ENCODE assay signal across 1 cellular context in the genomic region with DNA sequence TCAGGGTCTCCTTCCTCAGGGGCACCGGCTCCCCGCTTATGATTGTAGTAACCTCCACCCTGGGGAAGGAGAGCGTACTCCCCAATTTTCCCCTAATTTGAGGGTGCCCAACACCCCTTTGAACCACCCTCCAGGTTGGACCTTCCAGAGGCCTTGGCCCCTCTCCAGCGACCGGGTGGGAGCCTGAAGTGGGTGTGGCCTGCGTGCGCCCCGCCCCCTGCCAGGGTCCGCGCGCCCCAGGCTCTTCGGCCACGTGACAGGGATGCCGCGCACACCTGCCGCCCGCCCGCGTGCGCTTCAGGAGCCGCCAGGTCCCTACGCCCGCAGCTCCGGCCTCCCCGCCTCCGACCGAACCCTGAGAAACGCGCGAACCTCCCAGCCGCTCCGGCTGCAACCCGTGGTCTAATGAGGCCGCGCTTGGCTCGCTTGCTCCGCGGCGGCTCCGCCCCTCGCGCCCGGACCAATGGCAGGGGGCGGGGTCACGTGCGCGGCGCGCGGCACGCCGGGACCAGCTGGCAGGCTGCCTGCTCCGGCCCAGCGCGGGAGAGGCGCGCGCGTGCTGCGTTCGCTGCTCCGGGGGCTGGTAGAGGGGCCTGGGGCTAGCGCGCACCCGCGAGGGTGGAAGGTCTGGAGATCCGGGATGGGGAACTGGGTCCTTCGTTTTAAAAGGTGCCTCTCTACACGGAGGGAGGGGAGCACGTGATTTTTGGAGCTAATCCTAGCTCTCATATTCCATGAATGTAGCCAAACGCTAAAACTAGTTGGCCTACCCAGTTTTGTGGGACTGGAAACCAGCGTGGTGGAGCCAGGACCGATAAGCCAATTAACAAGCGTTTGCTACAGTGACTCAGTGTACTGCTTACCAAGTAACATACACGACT.
TF ChIP-seq lines count a peak whose summit lies in the region.

A gene (minus strand): TSS at position 404 of the 881 bp plus-strand sequence. CDS start 618 bp downstream, outside the sequence.

TF ChIP-seq in HepG2, 621 proteins besides CTCF, POLR2A, EP300 and RAD21 (continued from another document and continues in another):
- TF ChIP-seq RXRB (CRISPR knock-in tag; IDR thresholded peaks at IDR 0.05; ENCODE audit: borderline replicate concordance) (no peak), ERF (CRISPR knock-in tag; IDR thresholded peaks at IDR 0.05) (peak; percentile 92), SOX5 (CRISPR knock-in tag; IDR thresholded peaks at IDR 0.05; ENCODE audit: borderline replicate concordance) (peak; percentile 24; the same call in 1 of the 2 replicates), KLF15 (CRISPR knock-in tag; IDR thresholded peaks at IDR 0.05; ENCODE audit: borderline replicate concordance) (peak; percentile 88; the same call in 1 of the 2 replicates), PHF21A (CRISPR knock-in tag; IDR thresholded peaks at IDR 0.05) (peak; percentile 73), SCMH1 (CRISPR knock-in tag; IDR thresholded peaks at IDR 0.05; ENCODE audit: borderline replicate concordance) (no peak), KLF12 (CRISPR knock-in tag; IDR thresholded peaks at IDR 0.05; ENCODE audit: borderline replicate concordance) (peak; percentile 91), ARNT (IDR thresholded peaks at IDR 0.05) (no peak), CBFB (CRISPR knock-in tag; IDR thresholded peaks at IDR 0.05) (peak; percentile 69), HNRNPL (IDR thresholded peaks at IDR 0.05; ENCODE audit: low read depth, low read length) (no peak), ZNF773 (CRISPR knock-in tag; IDR thresholded peaks at IDR 0.05; ENCODE audit: borderline replicate concordance) (no peak; the same call in 1 of the 2 replicates), ZNF749 (CRISPR knock-in tag; IDR thresholded peaks at IDR 0.05; ENCODE audit: borderline replicate concordance) (peak; percentile 98), ZNF10 (CRISPR knock-in tag; IDR thresholded peaks at IDR 0.05; ENCODE audit: borderline replicate concordance, low read depth) (no peak), ETV5 (CRISPR knock-in tag; IDR thresholded peaks at IDR 0.05; ENCODE audit: borderline replicate concordance) (no peak), POLR2G (IDR thresholded peaks at IDR 0.05; ENCODE audit: low read depth, low read length) (peak; percentile 90), JARID2 (CRISPR knock-in tag; IDR thresholded peaks at IDR 0.05; ENCODE audit: insufficient replicate concordance) (no peak), MAFG (CRISPR knock-in tag; IDR thresholded peaks at IDR 0.05) (no peak), IRX3 (CRISPR knock-in tag; IDR thresholded peaks at IDR 0.05; ENCODE audit: borderline replicate concordance, low read depth) (peak; percentile 99), ZNF780A (CRISPR knock-in tag; IDR thresholded peaks at IDR 0.05) (no peak), ZFYVE20 (CRISPR knock-in tag; IDR thresholded peaks at IDR 0.05; ENCODE audit: borderline replicate concordance, low read depth) (peak; percentile 87; the same call in 1 of the 2 replicates), ZNF547 (CRISPR knock-in tag; IDR thresholded peaks at IDR 0.05) (peak; percentile 96), CENPT (CRISPR knock-in tag; IDR thresholded peaks at IDR 0.05; ENCODE audit: low read depth) (peak; percentile 99)
- TF ChIP-seq, protein P1, sequence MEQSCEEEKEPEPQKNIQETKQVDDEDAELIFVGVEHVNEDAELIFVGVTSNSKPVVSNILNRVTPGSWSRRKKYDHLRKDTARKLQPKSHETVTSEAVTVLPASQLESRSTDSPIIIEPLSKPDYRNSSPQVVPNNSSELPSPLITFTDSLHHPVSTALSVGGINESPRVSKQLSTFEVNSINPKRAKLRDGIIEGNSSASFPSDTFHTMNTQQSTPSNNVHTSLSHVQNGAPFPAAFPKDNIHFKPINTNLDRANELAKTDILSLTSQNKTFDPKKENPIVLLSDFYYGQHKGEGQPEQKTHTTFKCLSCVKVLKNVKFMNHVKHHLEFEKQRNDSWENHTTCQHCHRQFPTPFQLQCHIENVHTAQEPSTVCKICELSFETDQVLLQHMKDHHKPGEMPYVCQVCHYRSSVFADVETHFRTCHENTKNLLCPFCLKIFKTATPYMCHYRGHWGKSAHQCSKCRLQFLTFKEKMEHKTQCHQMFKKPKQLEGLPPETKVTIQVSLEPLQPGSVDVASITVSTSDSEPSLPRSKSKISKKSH (CRISPR knock-in tag; IDR thresholded peaks at IDR 0.05; ENCODE audit: borderline replicate concordance): peak; percentile 98
- TF ChIP-seq, protein P2, sequence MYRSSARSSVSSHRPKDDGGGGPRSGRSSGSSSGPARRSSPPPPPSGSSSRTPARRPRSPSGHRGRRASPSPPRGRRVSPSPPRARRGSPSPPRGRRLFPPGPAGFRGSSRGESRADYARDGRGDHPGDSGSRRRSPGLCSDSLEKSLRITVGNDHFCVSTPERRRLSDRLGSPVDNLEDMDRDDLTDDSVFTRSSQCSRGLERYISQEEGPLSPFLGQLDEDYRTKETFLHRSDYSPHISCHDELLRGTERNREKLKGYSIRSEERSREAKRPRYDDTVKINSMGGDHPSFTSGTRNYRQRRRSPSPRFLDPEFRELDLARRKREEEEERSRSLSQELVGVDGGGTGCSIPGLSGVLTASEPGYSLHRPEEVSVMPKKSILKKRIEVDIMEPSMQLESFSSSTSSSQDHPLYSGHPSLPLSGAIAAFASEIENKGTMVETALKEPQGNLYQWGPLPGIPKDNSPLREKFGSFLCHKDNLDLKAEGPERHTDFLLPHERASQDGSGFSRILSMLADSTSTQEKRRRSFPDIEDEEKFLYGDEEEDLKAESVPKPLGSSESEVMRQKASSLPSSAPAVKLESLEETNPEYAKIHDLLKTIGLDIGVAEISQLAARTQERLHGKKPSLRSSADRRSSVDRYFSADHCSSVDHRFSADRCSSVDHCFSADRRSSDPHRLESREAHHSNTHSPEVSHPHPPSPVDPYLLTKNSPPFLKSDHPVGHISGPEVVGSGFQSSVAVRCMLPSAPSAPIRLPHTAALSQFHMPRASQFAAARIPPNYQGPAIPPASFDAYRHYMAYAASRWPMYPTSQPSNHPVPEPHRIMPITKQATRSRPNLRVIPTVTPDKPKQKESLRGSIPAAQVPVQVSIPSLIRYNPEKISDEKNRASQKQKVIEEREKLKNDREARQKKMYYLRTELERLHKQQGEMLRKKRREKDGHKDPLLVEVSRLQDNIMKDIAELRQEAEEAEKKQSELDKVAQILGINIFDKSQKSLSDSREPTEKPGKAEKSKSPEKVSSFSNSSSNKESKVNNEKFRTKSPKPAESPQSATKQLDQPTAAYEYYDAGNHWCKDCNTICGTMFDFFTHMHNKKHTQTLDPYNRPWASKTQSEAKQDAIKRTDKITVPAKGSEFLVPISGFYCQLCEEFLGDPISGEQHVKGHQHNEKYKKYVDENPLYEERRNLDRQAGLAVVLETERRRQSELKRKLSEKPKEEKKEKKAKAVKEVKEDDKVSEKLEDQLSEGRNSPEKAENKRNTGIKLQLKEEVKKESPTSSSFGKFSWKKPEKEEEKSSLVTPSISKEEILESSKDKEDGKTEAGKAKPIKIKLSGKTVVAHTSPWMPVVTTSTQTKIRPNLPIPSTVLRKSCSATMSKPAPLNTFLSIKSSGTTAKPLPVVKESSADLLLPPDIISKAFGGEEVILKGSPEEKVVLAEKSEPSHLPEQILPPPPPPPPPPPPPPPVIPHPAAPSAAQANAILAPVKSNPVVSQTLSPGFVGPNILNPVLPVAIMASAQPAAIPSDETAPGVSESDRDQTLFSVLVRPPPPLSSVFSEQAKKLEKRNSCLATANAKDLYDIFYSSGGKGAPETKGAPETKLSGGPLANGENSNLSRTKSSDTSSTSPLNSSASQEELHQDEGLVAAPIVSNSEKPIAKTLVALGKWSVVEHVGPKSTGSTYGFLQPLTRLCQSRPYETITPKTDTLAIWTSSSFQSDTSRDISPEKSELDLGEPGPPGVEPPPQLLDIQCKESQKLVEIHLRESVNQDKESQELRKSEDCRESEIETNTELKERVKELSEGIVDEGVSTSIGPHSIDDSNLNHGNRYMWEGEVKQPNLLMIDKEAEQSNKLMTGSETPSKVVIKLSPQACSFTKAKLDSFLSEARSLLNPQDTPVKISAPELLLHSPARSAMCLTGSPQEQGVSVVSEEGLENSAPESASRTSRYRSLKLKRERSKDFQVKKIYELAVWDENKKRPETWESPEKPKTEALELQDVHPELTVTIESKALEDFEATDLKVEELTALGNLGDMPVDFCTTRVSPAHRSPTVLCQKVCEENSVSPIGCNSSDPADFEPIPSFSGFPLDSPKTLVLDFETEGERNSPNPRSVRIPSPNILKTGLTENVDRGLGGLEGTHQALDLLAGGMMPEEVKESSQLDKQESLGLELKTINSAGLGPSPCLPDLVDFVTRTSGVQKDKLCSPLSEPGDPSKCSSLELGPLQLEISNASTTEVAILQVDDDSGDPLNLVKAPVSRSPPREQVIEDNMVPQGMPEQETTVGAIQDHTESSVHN (CRISPR knock-in tag; IDR thresholded peaks at IDR 0.05): 0 out of 2 replicates have a peak, but pooled peaks have one; percentile 27
- TF ChIP-seq, protein P3, sequence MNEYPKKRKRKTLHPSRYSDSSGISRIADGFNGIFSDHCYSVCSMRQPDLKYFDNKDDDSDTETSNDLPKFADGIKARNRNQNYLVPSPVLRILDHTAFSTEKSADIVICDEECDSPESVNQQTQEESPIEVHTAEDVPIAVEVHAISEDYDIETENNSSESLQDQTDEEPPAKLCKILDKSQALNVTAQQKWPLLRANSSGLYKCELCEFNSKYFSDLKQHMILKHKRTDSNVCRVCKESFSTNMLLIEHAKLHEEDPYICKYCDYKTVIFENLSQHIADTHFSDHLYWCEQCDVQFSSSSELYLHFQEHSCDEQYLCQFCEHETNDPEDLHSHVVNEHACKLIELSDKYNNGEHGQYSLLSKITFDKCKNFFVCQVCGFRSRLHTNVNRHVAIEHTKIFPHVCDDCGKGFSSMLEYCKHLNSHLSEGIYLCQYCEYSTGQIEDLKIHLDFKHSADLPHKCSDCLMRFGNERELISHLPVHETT (CRISPR knock-in tag; conservative IDR thresholded peaks at IDR 0.05): no peak
- TF ChIP-seq, protein P4, sequence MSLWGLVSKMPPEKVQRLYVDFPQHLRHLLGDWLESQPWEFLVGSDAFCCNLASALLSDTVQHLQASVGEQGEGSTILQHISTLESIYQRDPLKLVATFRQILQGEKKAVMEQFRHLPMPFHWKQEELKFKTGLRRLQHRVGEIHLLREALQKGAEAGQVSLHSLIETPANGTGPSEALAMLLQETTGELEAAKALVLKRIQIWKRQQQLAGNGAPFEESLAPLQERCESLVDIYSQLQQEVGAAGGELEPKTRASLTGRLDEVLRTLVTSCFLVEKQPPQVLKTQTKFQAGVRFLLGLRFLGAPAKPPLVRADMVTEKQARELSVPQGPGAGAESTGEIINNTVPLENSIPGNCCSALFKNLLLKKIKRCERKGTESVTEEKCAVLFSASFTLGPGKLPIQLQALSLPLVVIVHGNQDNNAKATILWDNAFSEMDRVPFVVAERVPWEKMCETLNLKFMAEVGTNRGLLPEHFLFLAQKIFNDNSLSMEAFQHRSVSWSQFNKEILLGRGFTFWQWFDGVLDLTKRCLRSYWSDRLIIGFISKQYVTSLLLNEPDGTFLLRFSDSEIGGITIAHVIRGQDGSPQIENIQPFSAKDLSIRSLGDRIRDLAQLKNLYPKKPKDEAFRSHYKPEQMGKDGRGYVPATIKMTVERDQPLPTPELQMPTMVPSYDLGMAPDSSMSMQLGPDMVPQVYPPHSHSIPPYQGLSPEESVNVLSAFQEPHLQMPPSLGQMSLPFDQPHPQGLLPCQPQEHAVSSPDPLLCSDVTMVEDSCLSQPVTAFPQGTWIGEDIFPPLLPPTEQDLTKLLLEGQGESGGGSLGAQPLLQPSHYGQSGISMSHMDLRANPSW (CRISPR knock-in tag; IDR thresholded peaks at IDR 0.05; ENCODE audit: borderline replicate concordance): no peak
- TF ChIP-seq, protein P5, sequence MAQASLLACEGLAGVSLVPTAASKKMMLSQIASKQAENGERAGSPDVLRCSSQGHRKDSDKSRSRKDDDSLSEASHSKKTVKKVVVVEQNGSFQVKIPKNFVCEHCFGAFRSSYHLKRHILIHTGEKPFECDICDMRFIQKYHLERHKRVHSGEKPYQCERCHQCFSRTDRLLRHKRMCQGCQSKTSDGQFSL (CRISPR knock-in tag; IDR thresholded peaks at IDR 0.05): no peak; the same call in 1 of the 2 replicates
- TF ChIP-seq, protein P6, sequence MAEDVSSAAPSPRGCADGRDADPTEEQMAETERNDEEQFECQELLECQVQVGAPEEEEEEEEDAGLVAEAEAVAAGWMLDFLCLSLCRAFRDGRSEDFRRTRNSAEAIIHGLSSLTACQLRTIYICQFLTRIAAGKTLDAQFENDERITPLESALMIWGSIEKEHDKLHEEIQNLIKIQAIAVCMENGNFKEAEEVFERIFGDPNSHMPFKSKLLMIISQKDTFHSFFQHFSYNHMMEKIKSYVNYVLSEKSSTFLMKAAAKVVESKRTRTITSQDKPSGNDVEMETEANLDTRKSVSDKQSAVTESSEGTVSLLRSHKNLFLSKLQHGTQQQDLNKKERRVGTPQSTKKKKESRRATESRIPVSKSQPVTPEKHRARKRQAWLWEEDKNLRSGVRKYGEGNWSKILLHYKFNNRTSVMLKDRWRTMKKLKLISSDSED (CRISPR knock-in tag; IDR thresholded peaks at IDR 0.05): peak; percentile 95
- TF ChIP-seq, protein P7, sequence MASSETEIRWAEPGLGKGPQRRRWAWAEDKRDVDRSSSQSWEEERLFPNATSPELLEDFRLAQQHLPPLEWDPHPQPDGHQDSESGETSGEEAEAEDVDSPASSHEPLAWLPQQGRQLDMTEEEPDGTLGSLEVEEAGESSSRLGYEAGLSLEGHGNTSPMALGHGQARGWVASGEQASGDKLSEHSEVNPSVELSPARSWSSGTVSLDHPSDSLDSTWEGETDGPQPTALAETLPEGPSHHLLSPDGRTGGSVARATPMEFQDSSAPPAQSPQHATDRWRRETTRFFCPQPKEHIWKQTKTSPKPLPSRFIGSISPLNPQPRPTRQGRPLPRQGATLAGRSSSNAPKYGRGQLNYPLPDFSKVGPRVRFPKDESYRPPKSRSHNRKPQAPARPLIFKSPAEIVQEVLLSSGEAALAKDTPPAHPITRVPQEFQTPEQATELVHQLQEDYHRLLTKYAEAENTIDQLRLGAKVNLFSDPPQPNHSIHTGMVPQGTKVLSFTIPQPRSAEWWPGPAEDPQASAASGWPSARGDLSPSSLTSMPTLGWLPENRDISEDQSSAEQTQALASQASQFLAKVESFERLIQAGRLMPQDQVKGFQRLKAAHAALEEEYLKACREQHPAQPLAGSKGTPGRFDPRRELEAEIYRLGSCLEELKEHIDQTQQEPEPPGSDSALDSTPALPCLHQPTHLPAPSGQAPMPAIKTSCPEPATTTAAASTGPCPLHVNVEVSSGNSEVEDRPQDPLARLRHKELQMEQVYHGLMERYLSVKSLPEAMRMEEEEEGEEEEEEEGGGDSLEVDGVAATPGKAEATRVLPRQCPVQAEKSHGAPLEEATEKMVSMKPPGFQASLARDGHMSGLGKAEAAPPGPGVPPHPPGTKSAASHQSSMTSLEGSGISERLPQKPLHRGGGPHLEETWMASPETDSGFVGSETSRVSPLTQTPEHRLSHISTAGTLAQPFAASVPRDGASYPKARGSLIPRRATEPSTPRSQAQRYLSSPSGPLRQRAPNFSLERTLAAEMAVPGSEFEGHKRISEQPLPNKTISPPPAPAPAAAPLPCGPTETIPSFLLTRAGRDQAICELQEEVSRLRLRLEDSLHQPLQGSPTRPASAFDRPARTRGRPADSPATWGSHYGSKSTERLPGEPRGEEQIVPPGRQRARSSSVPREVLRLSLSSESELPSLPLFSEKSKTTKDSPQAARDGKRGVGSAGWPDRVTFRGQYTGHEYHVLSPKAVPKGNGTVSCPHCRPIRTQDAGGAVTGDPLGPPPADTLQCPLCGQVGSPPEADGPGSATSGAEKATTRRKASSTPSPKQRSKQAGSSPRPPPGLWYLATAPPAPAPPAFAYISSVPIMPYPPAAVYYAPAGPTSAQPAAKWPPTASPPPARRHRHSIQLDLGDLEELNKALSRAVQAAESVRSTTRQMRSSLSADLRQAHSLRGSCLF (CRISPR knock-in tag; IDR thresholded peaks at IDR 0.05; ENCODE audit: borderline replicate concordance): no peak
